In genomic region chr12:39459027-39459434, GRCh38 we compare ENCODE assay signal across 25 cellular contexts.
"Had no signal": no experiment of that assay in that cellular context is flagged by ENCODE, and none has a peak within 500 bp of the region (broad histone marks: within the 10 kb centered on the region; RNA-seq: fewer than 3 reads in every experiment).

No MANE protein-coding gene starts in this region.

- H3K27me3 ChIP-seq: breast epithelium had no signal

- FAIRE-seq: RCC 7860 had no signal

- ATAC-seq: activated CD8-positive, alpha-beta memory T cell treated with anti-CD3 and anti-CD28 coated beads, Interleukin-2, amount 10 ng/mL, durations not matched to agents 7 days and 5 days; PC-3 had no signal

- H3K4me3 ChIP-seq: breast epithelium, SK-N-MC had no signal

- H3K9me3 ChIP-seq: breast epithelium had no signal

- H3K27ac ChIP-seq: breast epithelium, SK-N-MC had no signal

- H3K4me1 ChIP-seq: breast epithelium had no signal

- DNase-seq: activated CD4-positive, alpha-beta T cell treated with anti-CD3 and anti-CD28 coated beads for 48 hours; activated CD4-positive, alpha-beta T cell treated with anti-CD3 and anti-CD28 coated beads, Interleukin-2, amount 50 U/mL, for 4 hours; activated CD4-positive, CD25-positive, alpha-beta regulatory T cell treated with anti-CD3 and anti-CD28 coated beads, Interleukin-2, amount 50 U/mL, for 72 hours; activated CD8-positive, alpha-beta memory T cell treated with anti-CD3 and anti-CD28 coated beads, Interleukin-2, amount 10 ng/mL, durations not matched to agents 7 days and 5 days; activated effector memory CD4-positive, alpha-beta T cell treated with Interleukin-2 at 50 U/mL for 16 hours; activated naive CD4-positive, alpha-beta T cell; activated T-cell treated with anti-CD3 and anti-CD28 coated beads, Interleukin-2, amount 50 U/mL, for 24 hours; aorta; caudate nucleus; Kasumi-1; KBM-7; NCI-H1048; NCI-H146; NCI-H187 treated with DMSO at 0.1 percent for 48 hours; NCI-H2081 treated with DMSO at 0.1 percent for 48 hours; NCI-H345; NCI-H510A treated with DMSO at 0.1 percent for 48 hours; NCI-H69; NK-92 treated with Interleukin-12 subunit alpha and Interleukin-12 subunit beta, amount 100 ng/mL, for 24 hours; PC-3; SHP77 treated with DMSO at 0.1 percent for 48 hours; T-helper 1 cell had no signal

- H3K36me3 ChIP-seq: breast epithelium had no signal
